Comparison of ENCODE assay signal across 22 cellular contexts in genomic region chr6:107692351-107692750, GRCh38.
DNase-seq lines count a peak whose midpoint lies in the region; ATAC-seq and TF ChIP-seq lines count a peak whose summit lies in the region.
"Had no signal": no experiment of that assay in that cellular context is flagged by ENCODE, and none has a peak within 500 bp of the region (broad histone marks: within the 10 kb centered on the region; RNA-seq: fewer than 3 reads in every experiment).

No MANE protein-coding gene starts in this region.

- H3K4me3 ChIP-seq in fibroblast of mammary gland (ENCODE audit: control insufficient read depth, low read depth, low read length): no peak overlapping the region
- H3K4me3 ChIP-seq in trophoblast cell (ENCODE audit: low read depth, low read length): no peak overlapping the region
- H3K4me3 ChIP-seq: gastrocnemius medialis, lower lobe of right lung, spleen, thyroid gland had no signal

- H3K27me3 ChIP-seq in trophoblast cell (ENCODE audit: insufficient read depth, low read length): no peaks in the 10 kb centered on the region
- H3K27me3 ChIP-seq: gastrocnemius medialis, thyroid gland had no signal

- H4K12ac ChIP-seq in trophoblast cell (ENCODE audit: low read depth, low read length): no peak overlapping the region

- H2AK5ac ChIP-seq in trophoblast cell (ENCODE audit: low read length): no peak overlapping the region

- H2AFZ ChIP-seq in trophoblast cell (ENCODE audit: insufficient read depth, low read length, poor library complexity): no peak overlapping the region

- no CpG with 5 or more reads among the region's 3 CpGs for WGBS in trophoblast cell (ENCODE audit: extremely low coverage, insufficient coverage, insufficient read length)

- no peak overlapping the region for H3K9ac ChIP-seq in trophoblast cell (ENCODE audit: low read length)

- DNase-seq in AG20443 (ENCODE audit: low spot score) (peak; percentile 49), LHCN-M2 (ENCODE audit: low read depth) (peak; percentile 68), fibroblast of mammary gland (ENCODE audit: low read depth) (peak; percentile 95), trophoblast cell (peak; percentile 9 to 43), DMS53 (lab: John Stamatoyannopoulos, UW) (no peak), KBM-7 (no peak), NCI-H1417 treated with DMSO at 0.1 percent for 48 hours (lab: John Stamatoyannopoulos, UW) (no peak)
- DNase-seq: activated CD4-positive, alpha-beta T cell treated with anti-CD3 and anti-CD28 coated beads for 4 hours; activated T-cell treated with anti-CD3 and anti-CD28 coated beads, Interleukin-2, amount 50 U/mL, for 72 hours; COR-L47; gastrocnemius medialis; kidney; lower lobe of right lung; NCI-H1436 treated with DMSO at 0.1 percent for 48 hours; NCI-H524; NK-92 treated with Interleukin-12 subunit alpha and Interleukin-12 subunit beta, amount 100 ng/mL, for 24 hours; SHP77 treated with DMSO at 0.1 percent for 48 hours; spleen; stimulated activated CD4-positive, alpha-beta T cell treated with anti-CD3 and anti-CD28 coated beads, Interleukin-4, amount 100 ng/mL, for 1 hour; stimulated activated naive CD8-positive, alpha-beta T cell treated with anti-CD3 and anti-CD28 coated beads, Interleukin-15, Interleukin-2, amounts not matched to agents 100 U/mL and 50 U/mL, for 24 hours; thyroid gland had no signal

- no peak overlapping the region for H2BK5ac ChIP-seq in trophoblast cell (ENCODE audit: low read depth, low read length, poor library complexity)

- no peak for ATAC-seq in HG02759 (IDR thresholded peaks at IDR 0.05; ENCODE audit: unreplicated experiment)
- ATAC-seq: activated T-cell treated with anti-CD3 and anti-CD28 coated beads, Interleukin-2, amount 50 U/mL, for 72 hours; gastrocnemius medialis; lower lobe of right lung; stimulated activated naive CD8-positive, alpha-beta T cell treated with anti-CD3 and anti-CD28 coated beads, Interleukin-15, Interleukin-2, amounts not matched to agents 100 U/mL and 50 U/mL, for 24 hours had no signal

- H4K91ac ChIP-seq in trophoblast cell (ENCODE audit: low read depth, low read length): no peak overlapping the region

- no peaks in the 10 kb centered on the region for H3K36me3 ChIP-seq in trophoblast cell (ENCODE audit: control insufficient read depth in 1 of 2, insufficient read depth in 2 of 2, low read length in 2 of 2)
- H3K36me3 ChIP-seq: gastrocnemius medialis, lower lobe of right lung, spleen, thyroid gland had no signal

- peaks cover 3% of the 10 kb centered on the region for H3K9me3 ChIP-seq in trophoblast cell (ENCODE audit: insufficient read depth, low read depth, low read length)
- H3K9me3 ChIP-seq: gastrocnemius medialis, lower lobe of right lung, spleen, thyroid gland had no signal

- no peak overlapping the region for H2BK120ac ChIP-seq in trophoblast cell (ENCODE audit: insufficient read depth, low read length, poor library complexity)

- no peak overlapping the region for H3K14ac ChIP-seq in trophoblast cell (ENCODE audit: low read length)

- H3K4me1 ChIP-seq in trophoblast cell (ENCODE audit: control insufficient read depth in 1 of 2, insufficient read depth in 2 of 2, low read length in 2 of 2): no peaks in the 10 kb centered on the region
- H3K4me1 ChIP-seq: gastrocnemius medialis, lower lobe of right lung, thyroid gland had no signal

- no peak overlapping the region for H3K4ac ChIP-seq in trophoblast cell (ENCODE audit: low read depth, low read length)

- no peak overlapping the region for H3K18ac ChIP-seq in trophoblast cell (ENCODE audit: low read length)

- H3K4me2 ChIP-seq in trophoblast cell (ENCODE audit: low read length): no peak overlapping the region

- no peak overlapping the region for H4K8ac ChIP-seq in trophoblast cell (ENCODE audit: low read depth, low read length)

- H3K27ac ChIP-seq in trophoblast cell (ENCODE audit: low read depth, low read length): no peak overlapping the region
- H3K27ac ChIP-seq: gastrocnemius medialis, lower lobe of right lung, spleen, thyroid gland had no signal

- H3K79me1 ChIP-seq in trophoblast cell (ENCODE audit: low read length): no peaks in the 10 kb centered on the region

- in situ Hi-C loops in KBM-7 (cut with MboI; ENCODE audit: low pct_unique_long_range_greater_than_20kb, low sequenced_read_pairs): no loop called here

- TF ChIP-seq CTCF in fibroblast of mammary gland (conservative IDR thresholded peaks at IDR 0.05; ENCODE audit: control insufficient read depth, insufficient read depth, low read depth, low read length): peak; percentile 6

- no peak overlapping the region for H3K23ac ChIP-seq in trophoblast cell (ENCODE audit: low read length)

- H3K79me2 ChIP-seq in trophoblast cell (ENCODE audit: control insufficient read depth, insufficient read depth, low read length, poor library complexity): no peaks in the 10 kb centered on the region

- H2BK12ac ChIP-seq in trophoblast cell (ENCODE audit: low read length): no peak overlapping the region

Comparison
In these comparisons a context has a peak if more than half of its experiments do, and no peak if none do; other contexts are left out.
1. DNase-seq: peak in AG20443 (single experiment), LHCN-M2 (single experiment), fibroblast of mammary gland (single experiment) and trophoblast cell (2 of 2); none in DMS53 (single experiment), KBM-7 (single experiment) and NCI-H1417 treated with DMSO at 0.1 percent for 48 hours (single experiment).